In genomic region chr11:11444800-11445126, GRCh38 we compare ENCODE assay signal across 21 cellular contexts.
A peak's percentile ranks its signal among the peaks of the same experiment; 100 is the strongest.
DNase-seq lines count a peak whose midpoint lies in the region; ATAC-seq and TF ChIP-seq lines count a peak whose summit lies in the region.
"Had no signal": no experiment of that assay in that cellular context is flagged by ENCODE, and none has a peak within 500 bp of the region (broad histone marks: within the 10 kb centered on the region; RNA-seq: fewer than 3 reads in every experiment).

No MANE protein-coding gene starts in this region.

- no peak for TF ChIP-seq CTCF in osteoblast (IDR thresholded peaks at IDR 0.05; ENCODE audit: extremely low read depth, low read depth, low read length)

- H3K36me3 ChIP-seq in osteoblast (ENCODE audit: insufficient read depth, low read length): no peaks in the 10 kb centered on the region
- H3K36me3 ChIP-seq: adrenal gland, ovary, vagina had no signal

- no peak overlapping the region for H3K27ac ChIP-seq in osteoblast (ENCODE audit: low read depth, low read length)
- H3K27ac ChIP-seq: adrenal gland, ovary, vagina had no signal

- in situ Hi-C loops in G401 (cut with HindIII; ENCODE audit: low sequenced_read_pairs): no loop called here

- no peak overlapping the region for H2AFZ ChIP-seq in osteoblast (ENCODE audit: low read length)

- H3K9me3 ChIP-seq in T-helper 17 cell (ENCODE audit: control insufficient read depth, low read length, poor library complexity, severe bottlenecking) (no peaks in the 10 kb centered on the region), osteoblast (ENCODE audit: low read depth, low read length) (no peaks in the 10 kb centered on the region)
- H3K9me3 ChIP-seq: adrenal gland, ovary, vagina had no signal

- no peak overlapping the region for H3K4me3 Mint-ChIP-seq in T-helper 17 cell
- H3K4me3 Mint-ChIP-seq: activated CD8-positive, alpha-beta T cell treated with anti-CD3 and anti-CD28 coated beads for 36 hours; naive thymus-derived CD4-positive, alpha-beta T cell had no signal

- no peak overlapping the region for H3K4me3 ChIP-seq in osteoblast (ENCODE audit: insufficient read depth, low read length)
- H3K4me3 ChIP-seq: adrenal gland, K562, ovary, vagina had no signal

- peaks cover 2% of the 10 kb centered on the region for H3K4me1 Mint-ChIP-seq in T-helper 17 cell
- H3K4me1 Mint-ChIP-seq: naive thymus-derived CD4-positive, alpha-beta T cell had no signal

- H3K27me3 ChIP-seq in osteoblast (ENCODE audit: insufficient read depth, low read length): peaks cover 11% of the 10 kb centered on the region
- H3K27me3 ChIP-seq: adrenal gland, ovary, vagina had no signal

- H3K27me3 Mint-ChIP-seq in T-helper 17 cell: peaks cover 33% of the 10 kb centered on the region
- H3K27me3 Mint-ChIP-seq: activated CD8-positive, alpha-beta T cell treated with anti-CD3 and anti-CD28 coated beads for 36 hours had no signal

- H4K20me1 ChIP-seq in osteoblast (ENCODE audit: insufficient read depth, low read length): no peaks in the 10 kb centered on the region

- peaks cover 2% of the 10 kb centered on the region for H3K36me3 Mint-ChIP-seq in T-helper 17 cell (ENCODE audit: low read depth)
- H3K36me3 Mint-ChIP-seq: naive thymus-derived CD4-positive, alpha-beta T cell had no signal

- H3K4me2 ChIP-seq in osteoblast (ENCODE audit: insufficient read depth, low read length): peak overlapping the region; percentile 30

- intact Hi-C loops in posterior vena cava (cut with DNase I): no loop called here

- H3K4me1 ChIP-seq in osteoblast (ENCODE audit: insufficient read depth, low read length): peaks cover 9% of the 10 kb centered on the region

- H3K79me2 ChIP-seq in osteoblast (ENCODE audit: insufficient read depth, low read length): no peaks in the 10 kb centered on the region

- H3K27ac Mint-ChIP-seq in T-helper 17 cell: peak overlapping the region; percentile 27
- H3K27ac Mint-ChIP-seq: activated CD8-positive, alpha-beta T cell treated with anti-CD3 and anti-CD28 coated beads for 36 hours; naive thymus-derived CD4-positive, alpha-beta T cell had no signal

- DNase-seq in G401 (ENCODE audit: low spot score) (peak; percentile 71), T-helper 17 cell (no peak), dermis microvascular lymphatic vessel endothelial cell (ENCODE audit: low read depth in 2 of 2) (peak; percentile 39 to 55), osteoblast (ENCODE audit: insufficient read length, low spot score, missing footprints) (no peak), HK-2 (ENCODE audit: unreplicated experiment) (no peak), SIG-M5 (lab: John Stamatoyannopoulos, UW) (no peak), posterior vena cava (ENCODE audit: low spot score) (no peak)
- no peak for DNase-seq in activated CD4-positive, alpha-beta T cell treated with anti-CD3 and anti-CD28 coated beads, Interleukin-2, amount 50 U/mL, for 48 hours
- DNase-seq: activated CD4-positive, CD25-positive, alpha-beta regulatory T cell; activated CD8-positive, alpha-beta T cell treated with anti-CD3 and anti-CD28 coated beads for 36 hours; activated gamma-delta T cell treated with Interleukin-2 at 50 U/mL for 16 hours; adrenal gland; cerebellar nuclear complex; glutamatergic neuron; mesenchymal stem cell; naive thymus-derived CD4-positive, alpha-beta T cell; NCI-H1436 treated with DMSO at 0.1 percent for 48 hours; NCI-H510A treated with DMSO at 0.1 percent for 48 hours; ovary had no signal

- no peak for ATAC-seq in T-helper 17 cell
- ATAC-seq: activated CD8-positive, alpha-beta T cell treated with anti-CD3 and anti-CD28 coated beads for 36 hours; K562; naive thymus-derived CD4-positive, alpha-beta T cell had no signal

Comparison
In these comparisons a context has a peak if more than half of its experiments do, and no peak if none do; other contexts are left out.
1. DNase-seq: peak in G401 (single experiment) and dermis microvascular lymphatic vessel endothelial cell (2 of 2); none in T-helper 17 cell (0 of 3), osteoblast (single experiment), HK-2 (single experiment), activated CD4-positive, alpha-beta T cell treated with anti-CD3 and anti-CD28 coated beads, Interleukin-2, amount 50 U/mL, for 48 hours (0 of 2), SIG-M5 (single experiment) and posterior vena cava (single experiment).